ENCODE assay signal across 7 cellular contexts in genomic region chrY:7287963-7288362, GRCh38.
DNase-seq lines count a peak whose midpoint lies in the region; ATAC-seq and TF ChIP-seq lines count a peak whose summit lies in the region.
"Not testable (repeated sequence)": the region's sequence is repeated elsewhere in the genome, so short reads cannot be mapped to it uniquely, and the experiment has no call there.

No MANE protein-coding gene starts in this region.

- H3K27me3 Mint-ChIP-seq in activated CD4-positive, alpha-beta T cell treated with anti-CD3 and anti-CD28 coated beads, Interleukin-2, amount 10 ng/mL, durations not matched to agents 24 days and 14 days; activated T-cell treated with anti-CD3 and anti-CD28 coated beads, Interleukin-2, amount 50 U/mL, for 72 hours (ENCODE audit: low read depth); activated naive CD8-positive, alpha-beta T cell; endothelial cell (ENCODE audit: unreplicated experiment): not testable (repeated sequence)

- H3K36me3 Mint-ChIP-seq in activated CD4-positive, alpha-beta T cell treated with anti-CD3 and anti-CD28 coated beads, Interleukin-2, amount 10 ng/mL, durations not matched to agents 24 days and 14 days (ENCODE audit: low read depth) = peaks cover 35% of the 10 kb centered on the region
- not testable (repeated sequence) for H3K36me3 Mint-ChIP-seq in activated T-cell treated with anti-CD3 and anti-CD28 coated beads, Interleukin-2, amount 50 U/mL, for 72 hours (ENCODE audit: insufficient read depth in 2 of 2); activated naive CD8-positive, alpha-beta T cell
- peaks cover 16% of the 10 kb centered on the region for H3K36me3 Mint-ChIP-seq in endothelial cell (ENCODE audit: low read depth, unreplicated experiment)

- peak overlapping the region; percentile 50 for H3K27ac Mint-ChIP-seq in activated CD4-positive, alpha-beta T cell treated with anti-CD3 and anti-CD28 coated beads, Interleukin-2, amount 10 ng/mL, durations not matched to agents 24 days and 14 days
- peak overlapping the region; percentile 89 for H3K27ac Mint-ChIP-seq in activated T-cell treated with anti-CD3 and anti-CD28 coated beads, Interleukin-2, amount 50 U/mL, for 72 hours
- peak overlapping the region; percentile 67 for H3K27ac Mint-ChIP-seq in activated naive CD8-positive, alpha-beta T cell
- not testable (repeated sequence) for H3K27ac Mint-ChIP-seq in endothelial cell (ENCODE audit: unreplicated experiment)

- peaks cover 0 to 33% of the 10 kb centered on the region in 2 experiments for H3K4me1 ChIP-seq in neutrophil (ENCODE audit: control insufficient read depth in 1 of 2, insufficient read depth in 1 of 2, low read depth in 1 of 2, low read length in 1 of 2)

- ATAC-seq in activated T-cell treated with anti-CD3 and anti-CD28 coated beads, Interleukin-2, amount 50 U/mL, for 72 hours (replicated peaks in 1 of 2) = not testable (repeated sequence)

- peaks cover 52% of the 10 kb centered on the region for H3K4me1 Mint-ChIP-seq in activated CD4-positive, alpha-beta T cell treated with anti-CD3 and anti-CD28 coated beads, Interleukin-2, amount 10 ng/mL, durations not matched to agents 24 days and 14 days
- not testable (repeated sequence) for H3K4me1 Mint-ChIP-seq in activated T-cell treated with anti-CD3 and anti-CD28 coated beads, Interleukin-2, amount 50 U/mL, for 72 hours (ENCODE audit: low read depth)
- H3K4me1 Mint-ChIP-seq in activated naive CD8-positive, alpha-beta T cell (ENCODE audit: low read depth) = peaks cover 68% of the 10 kb centered on the region
- peaks cover 21% of the 10 kb centered on the region for H3K4me1 Mint-ChIP-seq in endothelial cell (ENCODE audit: unreplicated experiment)

- H3K27me3 ChIP-seq in neutrophil = not testable (repeated sequence)

- peak overlapping the region; percentile 31 for H3K4me3 Mint-ChIP-seq in activated CD4-positive, alpha-beta T cell treated with anti-CD3 and anti-CD28 coated beads, Interleukin-2, amount 10 ng/mL, durations not matched to agents 24 days and 14 days
- peak overlapping the region in 1 of 2 donors; percentile 47 for H3K4me3 Mint-ChIP-seq in activated T-cell treated with anti-CD3 and anti-CD28 coated beads, Interleukin-2, amount 50 U/mL, for 72 hours
- not testable (repeated sequence) for H3K4me3 Mint-ChIP-seq in activated naive CD8-positive, alpha-beta T cell
- H3K4me3 Mint-ChIP-seq in endothelial cell (ENCODE audit: unreplicated experiment) = peak overlapping the region; percentile 62

- not testable (repeated sequence) for H3K36me3 ChIP-seq in neutrophil

- intact Hi-C loops in activated CD4-positive, alpha-beta T cell treated with anti-CD3 and anti-CD28 coated beads, Interleukin-2, amount 10 ng/mL, durations not matched to agents 24 days and 14 days (cut with micrococcal nuclease) = not testable (repeated sequence)

- peak overlapping the region; percentile 23 for H3K27ac ChIP-seq in neutrophil

- H3K9me3 Mint-ChIP-seq in activated CD4-positive, alpha-beta T cell treated with anti-CD3 and anti-CD28 coated beads, Interleukin-2, amount 10 ng/mL, durations not matched to agents 24 days and 14 days; activated T-cell treated with anti-CD3 and anti-CD28 coated beads, Interleukin-2, amount 50 U/mL, for 72 hours; activated naive CD8-positive, alpha-beta T cell (ENCODE audit: low read depth); endothelial cell (ENCODE audit: unreplicated experiment): not testable (repeated sequence)

- H3K9me3 ChIP-seq in neutrophil = not testable (repeated sequence)

- TF ChIP-seq CTCF in endothelial cell (IDR thresholded peaks at IDR 0.05; ENCODE audit: unreplicated experiment); neutrophil (IDR thresholded peaks at IDR 0.05): not testable (repeated sequence)

- peak; percentile 0 for DNase-seq in DMS79 (lab: John Stamatoyannopoulos, UW)
- peak; percentile 77 for DNase-seq in NCI-H69 (lab: John Stamatoyannopoulos, UW)
- not testable (repeated sequence) for DNase-seq in activated CD4-positive, alpha-beta T cell treated with anti-CD3 and anti-CD28 coated beads, Interleukin-2, amount 10 ng/mL, durations not matched to agents 24 days and 14 days; activated T-cell treated with anti-CD3 and anti-CD28 coated beads, Interleukin-2, amount 50 U/mL, for 72 hours; endothelial cell (ENCODE audit: low spot score)

- H3K4me3 ChIP-seq in neutrophil (ENCODE audit: low read depth in 1 of 2, low read length in 1 of 2) = not testable (repeated sequence)
